8 cellular contexts compared by ENCODE assay signal in the genomic region with DNA sequence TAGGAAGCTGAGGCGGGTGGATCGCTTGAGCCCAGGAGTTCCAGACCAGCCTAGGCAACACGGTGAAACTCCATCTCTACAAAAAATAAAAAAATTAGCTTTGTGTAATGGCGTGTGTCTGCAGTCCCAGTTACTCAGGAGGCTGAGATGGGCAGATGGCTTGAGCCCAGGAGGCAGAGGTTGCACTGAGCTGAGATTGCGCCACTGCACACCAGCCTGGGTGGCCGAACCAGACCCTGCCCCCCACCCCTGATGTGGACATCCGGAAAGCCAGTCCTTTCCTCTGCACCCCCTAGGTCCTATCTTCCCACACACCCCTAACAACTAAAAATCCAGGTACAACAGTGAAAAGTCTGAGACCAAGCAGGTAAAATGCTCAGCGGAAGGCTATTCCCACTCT.
"Had no signal": no experiment of that assay in that cellular context is flagged by ENCODE, and none has a peak within 500 bp of the region (broad histone marks: within the 10 kb centered on the region; RNA-seq: fewer than 3 reads in every experiment).

No MANE protein-coding gene starts in this region.

- H3K9me3 Mint-ChIP-seq: GM23338 had no signal

- H3K4me3 ChIP-seq: GM23248, GM23338, HAP-1 had no signal

- ATAC-seq: GM23338, HCT116 had no signal

- H3K27ac ChIP-seq: GM23248 had no signal

- H3K36me3 ChIP-seq: HAP-1 had no signal

- H2AFZ ChIP-seq: GM23248, GM23338 had no signal

- H3K9me3 ChIP-seq: HAP-1 had no signal

- H3K9ac ChIP-seq: GM23248 had no signal

- H3K4me3 Mint-ChIP-seq: GM23338, HFFc6 had no signal

- H3K4me2 ChIP-seq: GM23338 had no signal

- DNase-seq: GM23248, GOT3, H7, HCEC 1CT, HFFc6 had no signal

- H3K27ac Mint-ChIP-seq: HFFc6 had no signal
